Comparison of ENCODE assay signal across 1 cellular context in genomic region chr1:45047032-45047431, GRCh38.
TF ChIP-seq lines count a peak whose summit lies in the region.

No MANE protein-coding gene starts in this region.

TF ChIP-seq in HepG2, 621 proteins besides CTCF, POLR2A, EP300 and RAD21:
- TF ChIP-seq CENPBD1 (CRISPR knock-in tag; IDR thresholded peaks at IDR 0.05; ENCODE audit: borderline replicate concordance, low read depth) (no peak), KDM5A (IDR thresholded peaks at IDR 0.05; ENCODE audit: borderline replicate concordance, low read length) (no peak), JUNB (CRISPR knock-in tag; IDR thresholded peaks at IDR 0.05; ENCODE audit: borderline replicate concordance) (no peak), WIZ (CRISPR knock-in tag; IDR thresholded peaks at IDR 0.05) (no peak), CHD2 (IDR thresholded peaks at IDR 0.05; ENCODE audit: low read depth, low read length) (no peak), ZBTB34 (CRISPR knock-in tag; IDR thresholded peaks at IDR 0.05) (no peak), ZNF30 (CRISPR knock-in tag; IDR thresholded peaks at IDR 0.05) (no peak), AGO2 (optimal IDR thresholded peaks at IDR 0.05; ENCODE audit: low read depth, low read length) (no peak), CBX5 (CRISPR knock-in tag; IDR thresholded peaks at IDR 0.05; ENCODE audit: borderline replicate concordance) (no peak), KDM4B (CRISPR knock-in tag; IDR thresholded peaks at IDR 0.05) (no peak), ZNF558 (CRISPR knock-in tag; IDR thresholded peaks at IDR 0.05; ENCODE audit: borderline replicate concordance) (no peak), RNF2 (conservative IDR thresholded peaks at IDR 0.05; ENCODE audit: low read depth) (no peak), TGIF2 (CRISPR knock-in tag; IDR thresholded peaks at IDR 0.05) (no peak), EZH2 (conservative IDR thresholded peaks at IDR 0.05; ENCODE audit: low read depth, low read length) (no peak), STAG1 (CRISPR knock-in tag; IDR thresholded peaks at IDR 0.05) (no peak), ZBTB26 (CRISPR knock-in tag; IDR thresholded peaks at IDR 0.05; ENCODE audit: borderline replicate concordance) (no peak), TBP (CRISPR knock-in tag; IDR thresholded peaks at IDR 0.05) (no peak), ZNF432 (CRISPR knock-in tag; IDR thresholded peaks at IDR 0.05; ENCODE audit: borderline replicate concordance) (no peak)
